Comparison of ENCODE assay signal across 1 cellular context in the genomic region with DNA sequence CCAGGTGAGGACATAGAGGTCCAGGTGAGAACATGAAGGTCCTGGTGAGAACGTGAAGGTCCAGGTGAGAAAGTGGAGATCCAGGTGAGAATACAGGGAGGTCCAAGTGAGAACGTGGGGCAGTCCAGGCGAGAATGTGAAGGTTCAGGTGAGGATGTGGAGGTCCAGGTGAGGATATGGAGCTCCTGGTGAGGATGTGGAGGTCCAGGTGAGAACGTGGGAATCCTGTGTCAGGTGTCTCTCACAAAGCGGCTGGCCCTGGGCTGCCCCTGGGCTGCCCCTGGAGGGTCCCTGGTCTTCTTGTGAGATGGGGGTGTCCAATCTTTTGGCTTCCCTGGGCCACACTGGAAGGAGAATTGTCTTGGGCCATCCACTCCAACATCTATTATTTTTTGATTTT.
TF ChIP-seq lines count a peak whose summit lies in the region.

No MANE protein-coding gene starts in this region.

TF ChIP-seq in GM23338, 12 proteins besides CTCF, POLR2A, EP300 and RAD21 (continued from another document):
- TF ChIP-seq ZNF462 (CRISPR knock-in tag; IDR thresholded peaks at IDR 0.05) = no peak
- TF ChIP-seq CREB1 (CRISPR knock-in tag; IDR thresholded peaks at IDR 0.05; ENCODE audit: low read depth) = no peak
- TF ChIP-seq ETS1 (IDR thresholded peaks at IDR 0.05) = no peak
- no peak for TF ChIP-seq REST (IDR thresholded peaks at IDR 0.05; ENCODE audit: unreplicated experiment)
- no peak for TF ChIP-seq POLR2AphosphoS5 (IDR thresholded peaks at IDR 0.05; ENCODE audit: low read depth)
- no peak for TF ChIP-seq ZNF114 (CRISPR knock-in tag; IDR thresholded peaks at IDR 0.05)
- TF ChIP-seq ZNF331 (CRISPR knock-in tag; IDR thresholded peaks at IDR 0.05; ENCODE audit: low read depth) = no peak
- no peak for TF ChIP-seq EZH2 (IDR thresholded peaks at IDR 0.05; ENCODE audit: low read depth, unreplicated experiment)
- no peak for TF ChIP-seq EZH2phosphoT487 (IDR thresholded peaks at IDR 0.05; ENCODE audit: unreplicated experiment)
- TF ChIP-seq NANOG (IDR thresholded peaks at IDR 0.05; ENCODE audit: borderline replicate concordance) = no peak
